Comparison of ENCODE assay signal across 8 cellular contexts in genomic region chr7:106283501-106283830, GRCh38. TPM values are rescaled to one million over a fixed set of nuclear protein-coding genes. Genes with fewer than 3 reads are reported as not detected.
DNase-seq lines count a peak whose midpoint lies in the region; FAIRE-seq and TF ChIP-seq lines count a peak whose summit lies in the region.

No MANE protein-coding gene starts in this region.

- H3K27ac Mint-ChIP-seq in nephron: peak overlapping the region; percentile 24 to 87 (median 82)

- no peak for TF ChIP-seq POLR2A in NB4 (IDR thresholded peaks at IDR 0.05; ENCODE audit: extremely low read depth, insufficient read length)

- H3K4me1 Mint-ChIP-seq in nephron: peaks cover 8% of the 10 kb centered on the region

- DNase-seq in NB4 (ENCODE audit: low read depth) (no peak), GM19239 (ENCODE audit: insufficient read length, low spot score) (no peak), COR-L47 (lab: John Stamatoyannopoulos, UW) (no peak), substantia nigra (lab: John Stamatoyannopoulos, UW) (no peak), AG08395 (ENCODE audit: low spot score) (no peak)

- H3K36me3 Mint-ChIP-seq in nephron (ENCODE audit: low read depth): no peaks in the 10 kb centered on the region

- H3K9me3 Mint-ChIP-seq in nephron: no peaks in the 10 kb centered on the region

- 37 to 53% methylated on average over 5 of the region's 5 CpGs for WGBS in ectodermal cell, 2 experiments

- no peak for FAIRE-seq in GM19239 (lab: Jason Lieb, UNC)

- H3K4me2 ChIP-seq in BLaER1 treated with 17β-estradiol and CSF1 and Interleukin-3, amounts not matched to agents 10 nM and 100 nM: peak overlapping the region; percentile 50 to 94 (median 80); a peak in 20 of 22 replicates

- H3K27me3 Mint-ChIP-seq in nephron (ENCODE audit: low read depth): no peaks in the 10 kb centered on the region

- peak overlapping the region; percentile 82 to 100 (median 91) for H3K27ac ChIP-seq in BLaER1 treated with 17β-estradiol and CSF1 and Interleukin-3, amounts not matched to agents 10 nM and 100 nM
- no peak overlapping the region for H3K27ac ChIP-seq in ectodermal cell (ENCODE audit: insufficient read depth, low read depth, low read length, poor library complexity, severe bottlenecking)
- no peak overlapping the region for H3K27ac ChIP-seq in substantia nigra (ENCODE audit: low read depth, low read length, poor library complexity, severe bottlenecking)

- H3K27me3 ChIP-seq in BLaER1 treated with 17β-estradiol and CSF1 and Interleukin-3, amounts not matched to agents 10 nM and 100 nM: no peaks in the 10 kb centered on the region
- H3K27me3 ChIP-seq in ectodermal cell (ENCODE audit: control insufficient read depth, insufficient read depth, low read length, poor library complexity, severe bottlenecking): no peaks in the 10 kb centered on the region

- peak overlapping the region; percentile 89 to 95 (median 90) for H3K4me3 Mint-ChIP-seq in nephron

- no peaks in the 10 kb centered on the region for H3K9me3 ChIP-seq in BLaER1 treated with 17β-estradiol and CSF1 and Interleukin-3, amounts not matched to agents 10 nM and 100 nM (replicated peaks in 1 of 11)
- H3K9me3 ChIP-seq in ectodermal cell (ENCODE audit: control insufficient read depth, low read length): no peaks in the 10 kb centered on the region

- peaks cover 8 to 60% (median 58%) of the 10 kb centered on the region in 11 experiments; a peak in 18 of 22 replicates for H4K20me1 ChIP-seq in BLaER1 treated with 17β-estradiol and CSF1 and Interleukin-3, amounts not matched to agents 10 nM and 100 nM

- peak overlapping the region; percentile 78 to 95 (median 86) for H3K4me3 ChIP-seq in BLaER1 treated with 17β-estradiol and CSF1 and Interleukin-3, amounts not matched to agents 10 nM and 100 nM
- H3K4me3 ChIP-seq in NB4 (ENCODE audit: low read depth, low read length) (peak overlapping the region; percentile 69), ectodermal cell (ENCODE audit: insufficient read depth, low read depth, low read length) (peak overlapping the region; percentile 68)

- H3K36me3 ChIP-seq in BLaER1 treated with 17β-estradiol and CSF1 and Interleukin-3, amounts not matched to agents 10 nM and 100 nM: peaks cover 0 to 59% (median 5%) of the 10 kb centered on the region in 11 experiments; a peak in 11 of 22 replicates
- H3K36me3 ChIP-seq in ectodermal cell (ENCODE audit: control insufficient read depth, insufficient read depth, low read length): no peaks in the 10 kb centered on the region

- peaks cover 17 to 49% (median 33%) of the 10 kb centered on the region in 10 experiments for H3K4me1 ChIP-seq in BLaER1 treated with 17β-estradiol and CSF1 and Interleukin-3, amounts not matched to agents 10 nM and 100 nM
- H3K4me1 ChIP-seq in ectodermal cell (ENCODE audit: control insufficient read depth, insufficient read depth, low read length): peaks cover 7% of the 10 kb centered on the region

- no peak for TF ChIP-seq CTCF in NB4 (IDR thresholded peaks at IDR 0.05; ENCODE audit: low read depth, low read length)
- no peak for TF ChIP-seq CTCF in nephron (IDR thresholded peaks at IDR 0.05; ENCODE audit: unreplicated experiment in 3 of 3)

- peak overlapping the region; percentile 85 to 100 (median 93) for H3K9ac ChIP-seq in BLaER1 treated with 17β-estradiol and CSF1 and Interleukin-3, amounts not matched to agents 10 nM and 100 nM

RNA-seq across cellular contexts. Expression of gene NAMPT, which starts 1.3 kb away (rescaled TPM):
- 62.0 TPM for polyA plus RNA-seq in ectodermal cell (2013, experiment 1 of 4)
- 60.9 TPM for polyA plus RNA-seq in ectodermal cell (2013, experiment 2 of 4)
- polyA plus RNA-seq in ectodermal cell (2013, experiment 3 of 4): 50.2 TPM
- 51.0 TPM for polyA plus RNA-seq in ectodermal cell (2013, experiment 4 of 4)

Comparison
In these comparisons a context has a peak if more than half of its experiments do, and no peak if none do; other contexts are left out.
1. H3K27ac ChIP-seq: peak in BLaER1 treated with 17β-estradiol and CSF1 and Interleukin-3, amounts not matched to agents 10 nM and 100 nM (11 of 11); none in ectodermal cell (single experiment) and substantia nigra (single experiment).
2. Peak in every context shown above with its lines, with median percentiles within 50 percentile points of each other: H3K4me3 ChIP-seq.